Comparison of ENCODE assay signal across 16 cellular contexts in genomic region chr11:34644669-34645406, GRCh38. TPM values are rescaled to one million over a fixed set of nuclear protein-coding genes. Genes with fewer than 3 reads are reported as not detected.
DNase-seq lines count a peak whose midpoint lies in the region; ATAC-seq and TF ChIP-seq lines count a peak whose summit lies in the region.
"Had no signal": no experiment of that assay in that cellular context is flagged by ENCODE, and none has a peak within 500 bp of the region (broad histone marks: within the 10 kb centered on the region; RNA-seq: fewer than 3 reads in every experiment).

No MANE protein-coding gene starts in this region.

- DNase-seq in AG04449 (ENCODE audit: low read depth, low spot score) (peak; percentile 63), IMR-90 (peak; percentile 89), chondrocyte (ENCODE audit: low spot score) (no peak), kidney epithelial cell (ENCODE audit: low read depth) (peak; percentile 72), nephron progenitor cell (no peak), NCI-H1417 treated with DMSO at 0.1 percent for 48 hours (lab: John Stamatoyannopoulos, UW) (no peak), cerebellar cortex (ENCODE audit: low spot score) (no peak)
- DNase-seq: amniotic stem cell; BE2C; GDM1; naive thymus-derived CD8-positive, alpha-beta T cell; NCI-H446 treated with DMSO at 0.1 percent for 48 hours; small intestine; upper lobe of left lung had no signal

- CTCF ChIA-PET in AG04449 (lab: Yijun Ruan, JAX), result interaction anchor here (0.7 to 1.9 kb wide), 6 partner anchors 8 to 59 kb away, joined by 3 to 7 read pairs (median 3); no protein-coding TSS in a partner anchor
- CTCF ChIA-PET in IMR-90 (lab: Yijun Ruan, JAX), result interaction anchor here (1.0 to 1.3 kb wide), 2 partner anchors 9 to 59 kb away, joined by 3 read pairs; no protein-coding TSS in a partner anchor

- H3K14ac ChIP-seq in IMR-90 (replicated peaks; ENCODE audit: low read depth, low read length), result peak overlapping the region; percentile 67

- H3K4me1 ChIP-seq in IMR-90 (ENCODE audit: control insufficient read depth, insufficient read depth, low read length), result peaks cover 20% of the 10 kb centered on the region
- H3K4me1 ChIP-seq: BE2C had no signal

- H2AK5ac ChIP-seq in IMR-90 (ENCODE audit: low read depth, low read length), result peak overlapping the region; percentile 97

- WGBS in IMR-90 (ENCODE audit: extremely low coverage in 2 of 2, insufficient read length in 1 of 2), 2 experiments, result no CpG with 5 or more reads among the region's 9 CpGs

- H3K27me3 ChIP-seq in IMR-90 (ENCODE audit: control insufficient read depth, insufficient read depth, low read length), result no peaks in the 10 kb centered on the region
- no peaks in the 10 kb centered on the region for H3K27me3 ChIP-seq in kidney epithelial cell (ENCODE audit: control insufficient read depth, insufficient read depth, low read length)
- H3K27me3 ChIP-seq: BE2C, upper lobe of left lung had no signal

- H3K27me3 Mint-ChIP-seq in chondrocyte (ENCODE audit: low read depth) (no peaks in the 10 kb centered on the region), nephron progenitor cell (ENCODE audit: low read depth, poor library complexity) (no peaks in the 10 kb centered on the region)

- H2BK15ac ChIP-seq in IMR-90 (ENCODE audit: low read depth, low read length), result peak overlapping the region; percentile 71; the same call in 2 of the 3 replicates

- H3K9me3 ChIP-seq in IMR-90 (ENCODE audit: control insufficient read depth, insufficient read depth, low read length), result no peaks in the 10 kb centered on the region
- H3K9me3 ChIP-seq: BE2C, upper lobe of left lung had no signal

- H3K56ac ChIP-seq in IMR-90 (ENCODE audit: extremely low read depth, insufficient read depth, low read length), result peak overlapping the region; percentile 49

- peak overlapping the region; percentile 90 for H2BK20ac ChIP-seq in IMR-90 (ENCODE audit: low read depth, low read length)

- H3K23ac ChIP-seq in IMR-90 (ENCODE audit: low read depth, low read length), result peak overlapping the region; percentile 91

- peak overlapping the region; percentile 44 for H2AFZ ChIP-seq in IMR-90 (replicated peaks; ENCODE audit: low read length, poor library complexity)

- in situ Hi-C loops in IMR-90 (cut with MboI; ENCODE audit: low sequenced_read_pairs), result no loop called here

- H3K4me3 ChIP-seq in AG04449 (ENCODE audit: low read depth, low read length) (no peak overlapping the region), IMR-90 (ENCODE audit: insufficient read depth, low read depth, low read length) (no peak overlapping the region), kidney epithelial cell (ENCODE audit: low read depth, low read length) (no peak overlapping the region)
- H3K4me3 ChIP-seq: upper lobe of left lung had no signal

- intact Hi-C loops in IMR-90 (cut with micrococcal nuclease), result no loop called here

- POLR2A ChIA-PET in AG04449 (lab: Yijun Ruan, JAX) (interaction anchor here (1.0 kb wide), 1 partner anchor 11 kb away, joined by 5 read pairs; no protein-coding TSS in a partner anchor), IMR-90 (lab: Charles Lee; ENCODE audit: unreplicated experiment) (interaction anchor here (0.6 to 1.1 kb wide), 4 partner anchors 9 to 15 kb away, joined by 3 to 5 read pairs (median 4); no protein-coding TSS in a partner anchor)

- H3K4me1 Mint-ChIP-seq in chondrocyte (ENCODE audit: low read depth) (peaks cover 43% of the 10 kb centered on the region), nephron progenitor cell (peaks cover 34% of the 10 kb centered on the region)

- ATAC-seq in IMR-90 (ENCODE audit: low read depth) (peak; percentile 90), GM21526 (IDR thresholded peaks at IDR 0.05; ENCODE audit: low FRiP score, unreplicated experiment) (no peak)
- ATAC-seq: naive thymus-derived CD8-positive, alpha-beta T cell; Right ventricle myocardium inferior had no signal

- H3K18ac ChIP-seq in IMR-90 (ENCODE audit: low read depth, low read length), result peak overlapping the region; percentile 98; the same call in 1 of the 2 replicates

- dilution Hi-C loops in IMR-90 (cut with HindIII; ENCODE audit: low sequenced_read_pairs, unreplicated experiment), result no loop called here

- H3K27ac Mint-ChIP-seq in chondrocyte (ENCODE audit: unreplicated experiment) (peak overlapping the region; percentile 90), nephron progenitor cell (no peak overlapping the region)
- H3K27ac Mint-ChIP-seq: naive thymus-derived CD8-positive, alpha-beta T cell had no signal

- peak overlapping the region; percentile 67 for H2AK9ac ChIP-seq in IMR-90 (replicated peaks; ENCODE audit: low read depth, low read length, poor library complexity)

- H2BK120ac ChIP-seq in IMR-90 (ENCODE audit: low read depth, low read length), result peak overlapping the region; percentile 98

- H3K4me2 ChIP-seq in IMR-90 (ENCODE audit: low read depth, low read length), result peak overlapping the region; percentile 91

- peak overlapping the region; percentile 43; the same call in 1 of the 2 replicates for H3K9ac ChIP-seq in IMR-90 (ENCODE audit: low read depth, low read length)

- H3K36me3 Mint-ChIP-seq in chondrocyte (ENCODE audit: low read depth) (no peaks in the 10 kb centered on the region), nephron progenitor cell (ENCODE audit: low read depth) (no peaks in the 10 kb centered on the region)
- H3K36me3 Mint-ChIP-seq: naive thymus-derived CD8-positive, alpha-beta T cell had no signal

- no peak for TF ChIP-seq POLR2A in IMR-90 (IDR thresholded peaks at IDR 0.05; ENCODE audit: low read depth, low read length)

- no peaks in the 10 kb centered on the region for H3K79me1 ChIP-seq in IMR-90 (ENCODE audit: low read depth in 1 of 2, low read length in 2 of 2)

- H3K36me3 ChIP-seq in IMR-90 (ENCODE audit: control insufficient read depth, insufficient read depth, low read length) (no peaks in the 10 kb centered on the region), kidney epithelial cell (ENCODE audit: control insufficient read depth, insufficient read depth, low read length) (no peaks in the 10 kb centered on the region)
- H3K36me3 ChIP-seq: BE2C had no signal

- H3K4me3 Mint-ChIP-seq in chondrocyte (ENCODE audit: unreplicated experiment) (no peak overlapping the region), nephron progenitor cell (no peak overlapping the region)
- H3K4me3 Mint-ChIP-seq: naive thymus-derived CD8-positive, alpha-beta T cell had no signal

- H4K8ac ChIP-seq in IMR-90 (ENCODE audit: low read depth in 2 of 2, low read length in 2 of 2), result peak overlapping the region; percentile 74 to 95

- peak overlapping the region; percentile 83 for H4K91ac ChIP-seq in IMR-90 (ENCODE audit: insufficient read depth, low read depth, low read length)

- H4K20me1 ChIP-seq in IMR-90 (ENCODE audit: insufficient read depth, low read length), result no peaks in the 10 kb centered on the region

- TF ChIP-seq CTCF in AG04449 (IDR thresholded peaks at IDR 0.05; ENCODE audit: insufficient read depth, low read length, missing control alignments) (no peak), IMR-90 (conservative IDR thresholded peaks at IDR 0.05; ENCODE audit: low read depth, low read length) (no peak), chondrocyte (IDR thresholded peaks at IDR 0.05) (no peak), kidney epithelial cell (IDR thresholded peaks at IDR 0.05; ENCODE audit: insufficient read depth, low read length, poor library complexity, severe bottlenecking) (no peak), nephron progenitor cell (IDR thresholded peaks at IDR 0.05) (no peak)

- BruUV-seq in IMR-90 (replicated peaks; lab: Mats Ljungman, UMichigan), result no TSS peak

- peak overlapping the region; percentile 95 for H3K4ac ChIP-seq in IMR-90 (ENCODE audit: low read depth, low read length)

- H4K5ac ChIP-seq in IMR-90 (ENCODE audit: low read depth, low read length), result peak overlapping the region; percentile 94

- peaks cover 23% of the 10 kb centered on the region for H3K9me1 ChIP-seq in IMR-90 (ENCODE audit: insufficient read depth, low read length)

- H3K27ac ChIP-seq in IMR-90 (ENCODE audit: insufficient read depth, low read length), result peak overlapping the region; percentile 89
- H3K27ac ChIP-seq: upper lobe of left lung had no signal

- no peak for TF ChIP-seq RAD21 in IMR-90 (IDR thresholded peaks at IDR 0.05; ENCODE audit: low read length)

- H3K9me3 Mint-ChIP-seq in chondrocyte (ENCODE audit: low read depth) (no peaks in the 10 kb centered on the region), nephron progenitor cell (no peaks in the 10 kb centered on the region)
- H3K9me3 Mint-ChIP-seq: naive thymus-derived CD8-positive, alpha-beta T cell had no signal

- peak overlapping the region; percentile 99 for H2BK5ac ChIP-seq in IMR-90 (ENCODE audit: low read depth, low read length, poor library complexity, severe bottlenecking)

TF ChIP-seq in IMR-90, 13 proteins besides CTCF, POLR2A, EP300 and RAD21 (continues in another document):
- peak; percentile 65 for TF ChIP-seq CEBPB (IDR thresholded peaks at IDR 0.05; ENCODE audit: low read depth, low read length)
- peak; percentile 29; the same call in 1 of the 2 replicates for TF ChIP-seq USF2 (IDR thresholded peaks at IDR 0.05; ENCODE audit: low read depth, low read length)
- no peak for TF ChIP-seq NFE2L2 (IDR thresholded peaks at IDR 0.05; ENCODE audit: low read depth, low read length)
- TF ChIP-seq RFX5 (IDR thresholded peaks at IDR 0.05; ENCODE audit: low read depth, low read length), result no peak
- peak; percentile 60 for TF ChIP-seq FOS (IDR thresholded peaks at IDR 0.05; ENCODE audit: low read depth, low read length)
- no peak for TF ChIP-seq MAZ (IDR thresholded peaks at IDR 0.05; ENCODE audit: borderline replicate concordance, low read depth, low read length)
- TF ChIP-seq MXI1 (IDR thresholded peaks at IDR 0.05; ENCODE audit: borderline replicate concordance, low read depth, low read length), result no peak
- no peak for TF ChIP-seq SMC3 (IDR thresholded peaks at IDR 0.05; ENCODE audit: low read depth, low read length)

RNA-seq across cellular contexts. Expression of gene EHF, which starts 23.9 kb away (rescaled TPM):
- under 0.01 TPM in 1 of 2 replicates, not detected in the other for total RNA-seq in IMR-90 (2012; rRNA removed)
- polyA plus RNA-seq in IMR-90 (2012; rRNA removed), result not detected in 2 replicates
- polyA plus RNA-seq in IMR-90 (2012; cell fraction: cytosol; rRNA removed), result not detected in 2 replicates
- polyA plus RNA-seq in IMR-90 (2012; cell fraction: nucleus; rRNA removed; ENCODE audit: low replicate concordance), result not detected in 2 replicates
- total RNA-seq in chondrocyte, result not detected in 3 replicates
- 45.8 and 47.3 TPM in 2 replicates for total RNA-seq in kidney epithelial cell
- total RNA-seq: naive thymus-derived CD8-positive, alpha-beta T cell had no signal
- polyA plus RNA-seq: naive thymus-derived CD8-positive, alpha-beta T cell had no signal

Comparison
In these comparisons a context has a peak if more than half of its experiments do, and no peak if none do; other contexts are left out.
1. DNase-seq: peak in AG04449 (single experiment), IMR-90 (single experiment) and kidney epithelial cell (single experiment); none in chondrocyte (single experiment), nephron progenitor cell (single experiment), NCI-H1417 treated with DMSO at 0.1 percent for 48 hours (single experiment) and cerebellar cortex (single experiment).
2. RNA of gene EHF, which starts 23.9 kb away (total RNA-seq): 45.8 to 47.3 TPM in kidney epithelial cell; under 0.01 TPM in IMR-90 and not detected in chondrocyte; every median in the first group is over 10 times any median in the second.